In genomic region chr2:240561325-240561971, GRCh38 we compare ENCODE assay signal across 8 cellular contexts. TPM values are rescaled to one million over a fixed set of nuclear protein-coding genes. Genes with fewer than 3 reads are reported as not detected.
DNase-seq lines count a peak whose midpoint lies in the region; TF ChIP-seq lines count a peak whose summit lies in the region.

No MANE protein-coding gene starts in this region.

- peaks cover 4% of the 10 kb centered on the region for H3K27me3 Mint-ChIP-seq in IgD-negative memory B cell

- H3K36me3 ChIP-seq in left ventricle myocardium inferior = peaks cover 5% of the 10 kb centered on the region

- peak; percentile 29 for DNase-seq in activated T-cell treated with anti-CD3 and anti-CD28 coated beads, Interleukin-2, amount 50 U/mL, for 1 hour
- DNase-seq in activated T-cell treated with anti-CD3 and anti-CD28 coated beads for 4 hours (no peak), left ventricle myocardium inferior (no peak), skeletal muscle cell (ENCODE audit: low read depth) (peak; percentile 24), SKM-1 treated with dmso at 0.1 percent for 144 hours (lab: John Stamatoyannopoulos, UW; ENCODE audit: unreplicated experiment) (no peak), SKM-1 (lab: John Stamatoyannopoulos, UW; ENCODE audit: unreplicated experiment) (no peak)
- DNase-seq in activated T-cell treated with anti-CD3 and anti-CD28 coated beads, Interleukin-2, amount 50 U/mL, for 48 hours = peak; percentile 29 to 36

- no peaks in the 10 kb centered on the region for H3K27me3 ChIP-seq in left ventricle myocardium inferior (ENCODE audit: low read depth)

- peak overlapping the region; percentile 86 for H3K4me3 ChIP-seq in left ventricle myocardium inferior
- peak overlapping the region; percentile 77 for H3K4me3 ChIP-seq in skeletal muscle cell (ENCODE audit: low read depth, low read length)

- peak overlapping the region; percentile 80 to 98 (median 98) for H3K4me3 Mint-ChIP-seq in IgD-negative memory B cell

- no peak for TF ChIP-seq CTCF in left ventricle myocardium inferior (IDR thresholded peaks at IDR 0.05; ENCODE audit: borderline replicate concordance)

- H3K4me1 Mint-ChIP-seq in IgD-negative memory B cell = peaks cover 54 to 56% (median 56%) of the 10 kb centered on the region in 3 donors

- no peaks in the 10 kb centered on the region for H3K9me3 Mint-ChIP-seq in IgD-negative memory B cell

- peak overlapping the region; percentile 99 for H3K27ac ChIP-seq in left ventricle myocardium inferior (replicated peaks)

- peak overlapping the region; percentile 83 to 99 (median 93) for H3K27ac Mint-ChIP-seq in IgD-negative memory B cell

- peaks cover 6% of the 10 kb centered on the region for H3K36me3 Mint-ChIP-seq in IgD-negative memory B cell

- peaks cover 72% of the 10 kb centered on the region for H3K4me1 ChIP-seq in left ventricle myocardium inferior

- H3K9me3 ChIP-seq in left ventricle myocardium inferior (replicated peaks) = no peaks in the 10 kb centered on the region

- intact Hi-C loops in left ventricle myocardium inferior (cut with micrococcal nuclease) = no loop called here

RNA-seq across cellular contexts. Expression of gene DUSP28, which starts 1.3 kb away (rescaled TPM):
- 23.4 TPM for polyA plus RNA-seq in IgD-negative memory B cell
- total RNA-seq in left ventricle myocardium inferior = 19.3 TPM

RNA-seq across cellular contexts. Expression of gene ANKMY1, which starts 3.7 kb away (rescaled TPM):
- 18.4 TPM for polyA plus RNA-seq in IgD-negative memory B cell
- total RNA-seq in left ventricle myocardium inferior = 4.0 TPM

RNA-seq across cellular contexts. Expression of gene RNPEPL1, which starts 6.8 kb away (rescaled TPM):
- 22.6 TPM for polyA plus RNA-seq in IgD-negative memory B cell
- 80.1 TPM for total RNA-seq in left ventricle myocardium inferior

RNA-seq across cellular contexts. Expression of gene CAPN10, which starts 25.1 kb away (rescaled TPM):
- polyA plus RNA-seq in IgD-negative memory B cell = 18.2 TPM
- 31.2 TPM for total RNA-seq in left ventricle myocardium inferior

Comparison
In these comparisons a context has a peak if more than half of its experiments do, and no peak if none do; other contexts are left out.
1. DNase-seq: peak in activated T-cell treated with anti-CD3 and anti-CD28 coated beads, Interleukin-2, amount 50 U/mL, for 1 hour (single experiment), activated T-cell treated with anti-CD3 and anti-CD28 coated beads, Interleukin-2, amount 50 U/mL, for 48 hours (2 of 2) and skeletal muscle cell (single experiment); none in activated T-cell treated with anti-CD3 and anti-CD28 coated beads for 4 hours (single experiment), left ventricle myocardium inferior (single experiment), SKM-1 treated with dmso at 0.1 percent for 144 hours (single experiment) and SKM-1 (single experiment).